In the genomic region with DNA sequence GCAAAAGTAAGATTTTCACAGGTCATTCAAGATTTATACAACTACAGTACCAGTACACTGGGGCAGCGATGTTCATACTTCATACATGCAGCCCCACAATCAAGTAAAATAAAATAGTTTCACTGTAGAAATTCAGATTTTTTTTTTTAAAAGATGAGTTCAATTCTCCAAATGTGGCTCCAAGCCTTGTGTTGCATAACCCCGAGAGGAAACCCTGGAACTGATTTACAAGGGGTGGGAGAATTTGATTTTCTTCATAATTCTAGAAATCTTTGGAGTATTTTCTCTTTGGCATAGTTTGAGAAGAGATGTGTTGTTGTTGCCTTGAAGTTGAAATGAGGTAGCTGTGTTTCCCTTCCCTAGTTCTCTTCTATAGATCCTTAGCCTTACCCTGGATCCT, we compare ENCODE assay signal across 1 cellular context.
TF ChIP-seq lines count a peak whose summit lies in the region.

No MANE protein-coding gene starts in this region.

TF ChIP-seq in IMR-90, 13 proteins besides CTCF, POLR2A, EP300 and RAD21:
- TF ChIP-seq, protein P1, sequence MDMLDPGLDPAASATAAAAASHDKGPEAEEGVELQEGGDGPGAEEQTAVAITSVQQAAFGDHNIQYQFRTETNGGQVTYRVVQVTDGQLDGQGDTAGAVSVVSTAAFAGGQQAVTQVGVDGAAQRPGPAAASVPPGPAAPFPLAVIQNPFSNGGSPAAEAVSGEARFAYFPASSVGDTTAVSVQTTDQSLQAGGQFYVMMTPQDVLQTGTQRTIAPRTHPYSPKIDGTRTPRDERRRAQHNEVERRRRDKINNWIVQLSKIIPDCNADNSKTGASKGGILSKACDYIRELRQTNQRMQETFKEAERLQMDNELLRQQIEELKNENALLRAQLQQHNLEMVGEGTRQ (IDR thresholded peaks at IDR 0.05; ENCODE audit: low read depth, low read length), result no peak
- peak; percentile 29; the same call in 1 of the 2 replicates for TF ChIP-seq CEBPB (IDR thresholded peaks at IDR 0.05; ENCODE audit: low read depth, low read length)
TF ChIP-seq in IMR-90: peak in this region for 1.
